9 cellular contexts compared by ENCODE assay signal in genomic region chr5:31273631-31274378, GRCh38.
A peak's percentile ranks its signal among the peaks of the same experiment; 100 is the strongest.
DNase-seq lines count a peak whose midpoint lies in the region; ATAC-seq, FAIRE-seq and TF ChIP-seq lines count a peak whose summit lies in the region.
"Had no signal": no experiment of that assay in that cellular context is flagged by ENCODE, and none has a peak within 500 bp of the region (broad histone marks: within the 10 kb centered on the region; RNA-seq: fewer than 3 reads in every experiment).

No MANE protein-coding gene starts in this region.

- POLR2A ChIA-PET in H1 (lab: Charles Lee; ENCODE audit: partially characterized antibody) = no interaction called here

- H3K27ac ChIP-seq in right cardiac atrium (ENCODE audit: low read length) (no peak overlapping the region), H1 (ENCODE audit: low read depth, low read length) (no peak overlapping the region), uterus (peak overlapping the region in 1 of 2 donors; percentile 39)

- H2BK15ac ChIP-seq in H1 (ENCODE audit: low read length) = no peak overlapping the region

- no peak overlapping the region for H2AK5ac ChIP-seq in H1 (ENCODE audit: low read depth, low read length)

- CTCF ChIA-PET in H1 (lab: Charles Lee; ENCODE audit: partially characterized antibody) = interaction anchor here (1.5 kb wide), 1 partner anchor 37 kb away, joined by 5 read pairs; no protein-coding TSS in a partner anchor

- FAIRE-seq in H1 (lab: Jason Lieb, UNC) = no peak

- no peak overlapping the region for H3K4me3 Mint-ChIP-seq in activated T-helper 2 cell treated with anti-CD3 and anti-CD28 coated beads, Interferon-gamma antibody, Interleukin-2, Interleukin-4, amounts not matched to agents 10 μg/mL and 5 μg/mL and 100 μg/mL, durations not matched to agents 14 hours and 24 hours and 36 hours (ENCODE audit: low read depth)

- H4K5ac ChIP-seq in H1 (ENCODE audit: insufficient read length, low read depth, low read length) = no peak overlapping the region

- no peak overlapping the region for H2BK5ac ChIP-seq in H1 (ENCODE audit: low read depth, low read length)

- no peak overlapping the region for H3K27ac Mint-ChIP-seq in activated T-helper 2 cell treated with anti-CD3 and anti-CD28 coated beads, Interferon-gamma antibody, Interleukin-2, Interleukin-4, amounts not matched to agents 10 μg/mL and 5 μg/mL and 100 μg/mL, durations not matched to agents 14 hours and 24 hours and 36 hours

- no peaks in the 10 kb centered on the region for H3K36me3 ChIP-seq in H1 (ENCODE audit: control insufficient read depth in 2 of 4, insufficient read depth in 4 of 4, low read length in 3 of 4)
- no peaks in the 10 kb centered on the region for H3K36me3 ChIP-seq in uterus

- TF ChIP-seq RAD21 in H1 (IDR thresholded peaks at IDR 0.05 in 1 of 2, conservative IDR thresholded peaks at IDR 0.05 in 1 of 2; ENCODE audit: low read depth in 2 of 2, low read length in 2 of 2) = no peak

- no peaks in the 10 kb centered on the region for H3K79me1 ChIP-seq in H1 (ENCODE audit: low read depth, low read length)

- no peak overlapping the region for H2BK12ac ChIP-seq in H1 (ENCODE audit: low read depth, low read length)

- WGBS in right cardiac atrium = 58% methylated on average over 8 of the region's 8 CpGs
- WGBS in H1 (ENCODE audit: extremely low coverage in 1 of 2, insufficient coverage in 1 of 2, insufficient read length in 1 of 2, insufficient replicate concordance in 2 of 2, low coverage in 1 of 2, low lambda C conversion rate in 2 of 2, missing lambda C conversion rate in 1 of 2), 2 experiments = 72% methylated on average over 8 of the region's 8 CpGs; no CpG with 5 or more reads in 1 of the 2 experiments

- H3K79me2 ChIP-seq in H1 (ENCODE audit: control insufficient read depth in 1 of 2, insufficient read depth in 2 of 2, low read length in 2 of 2) = no peaks in the 10 kb centered on the region

- H3K9ac ChIP-seq in H1 (replicated peaks in 1 of 4; ENCODE audit: extremely low read depth in 1 of 4, low read depth in 3 of 4, low read length in 3 of 4) = no peak overlapping the region

- no peaks in the 10 kb centered on the region for H3K36me3 Mint-ChIP-seq in activated T-helper 2 cell treated with anti-CD3 and anti-CD28 coated beads, Interferon-gamma antibody, Interleukin-2, Interleukin-4, amounts not matched to agents 10 μg/mL and 5 μg/mL and 100 μg/mL, durations not matched to agents 14 hours and 24 hours and 36 hours (ENCODE audit: low read depth)

- H3K4ac ChIP-seq in H1 (replicated peaks; ENCODE audit: insufficient read length, low read depth, low read length) = no peak overlapping the region

- no peaks in the 10 kb centered on the region for H3K27me3 Mint-ChIP-seq in activated T-helper 2 cell treated with anti-CD3 and anti-CD28 coated beads, Interferon-gamma antibody, Interleukin-2, Interleukin-4, amounts not matched to agents 10 μg/mL and 5 μg/mL and 100 μg/mL, durations not matched to agents 14 hours and 24 hours and 36 hours (ENCODE audit: low read depth)

- H3K14ac ChIP-seq in H1 (ENCODE audit: insufficient read length) = no peak overlapping the region

- no peak overlapping the region for H3K4me2 ChIP-seq in H1 (ENCODE audit: insufficient read depth in 1 of 2, low read depth in 2 of 2, low read length in 2 of 2)

- peak overlapping the region; percentile 70; the same call in 1 of the 2 replicates for H2AFZ ChIP-seq in H1 (ENCODE audit: low read length)

- H3K4me1 Mint-ChIP-seq in activated T-helper 2 cell treated with anti-CD3 and anti-CD28 coated beads, Interferon-gamma antibody, Interleukin-2, Interleukin-4, amounts not matched to agents 10 μg/mL and 5 μg/mL and 100 μg/mL, durations not matched to agents 14 hours and 24 hours and 36 hours (ENCODE audit: low read depth) = peaks cover 3% of the 10 kb centered on the region

- ATAC-seq in right cardiac atrium (no peak), Right ventricle myocardium superior (ENCODE audit: poor library complexity) (no peak), HG03175 (IDR thresholded peaks at IDR 0.05; ENCODE audit: unreplicated experiment) (peak; percentile 76), GM21423 (IDR thresholded peaks at IDR 0.05; ENCODE audit: unreplicated experiment) (no peak)

- no peak overlapping the region for H3K23ac ChIP-seq in H1 (ENCODE audit: insufficient read length)

- H3K18ac ChIP-seq in H1 (ENCODE audit: extremely low read depth, low read length) = no peak overlapping the region

- no peak for DNase-seq in right cardiac atrium
- DNase-seq in Right ventricle myocardium superior = no peak
- DNase-seq in H1 (ENCODE audit: low read depth in 1 of 2, low spot score in 2 of 2) = no peak
- DNase-seq in uterus = no peak
- no peak for DNase-seq in NCI-H526 treated with DMSO at 0.1 percent for 48 hours (lab: John Stamatoyannopoulos, UW)
- DNase-seq in activated T-helper 2 cell treated with anti-CD3 and anti-CD28 coated beads, Interferon-gamma antibody, Interleukin-2, Interleukin-4, amounts not matched to agents 10 μg/mL and 5 μg/mL and 100 μg/mL, durations not matched to agents 14 hours and 24 hours and 36 hours (ENCODE audit: low spot score) = no peak
- DNase-seq: NCI-H1092 had no signal

- H3K4me3 ChIP-seq in right cardiac atrium (ENCODE audit: low read length) (peak overlapping the region; percentile 65), H1 (ENCODE audit: extremely low read depth in 1 of 4, insufficient read depth in 2 of 4, low read depth in 3 of 4, low read length in 4 of 4) (no peak overlapping the region), uterus (peak overlapping the region; percentile 1 to 30)

- H4K20me1 ChIP-seq in H1 (replicated peaks in 1 of 2; ENCODE audit: control insufficient read depth in 1 of 2, insufficient read depth in 2 of 2, low read length in 2 of 2) = no peaks in the 10 kb centered on the region

- H4K8ac ChIP-seq in H1 (ENCODE audit: extremely low read depth, insufficient read depth, low read length) = no peak overlapping the region

- TF ChIP-seq EP300 in H1 (IDR thresholded peaks at IDR 0.05; ENCODE audit: borderline replicate concordance in 1 of 2, low read depth in 2 of 2, low read length in 2 of 2) = no peak

- TF ChIP-seq POLR2A in H1 (IDR thresholded peaks at IDR 0.05; ENCODE audit: control extremely low read depth in 1 of 2, low read depth in 2 of 2, low read length in 2 of 2) (no peak), uterus (IDR thresholded peaks at IDR 0.05) (no peak)

- H3K9me3 Mint-ChIP-seq in activated T-helper 2 cell treated with anti-CD3 and anti-CD28 coated beads, Interferon-gamma antibody, Interleukin-2, Interleukin-4, amounts not matched to agents 10 μg/mL and 5 μg/mL and 100 μg/mL, durations not matched to agents 14 hours and 24 hours and 36 hours = no peaks in the 10 kb centered on the region

- H3K9me3 ChIP-seq in right cardiac atrium (ENCODE audit: control insufficient read depth, low read length) (peaks cover 2% of the 10 kb centered on the region), H1 (ENCODE audit: insufficient read depth in 2 of 2, low read depth in 1 of 2, low read length in 1 of 2) (no peaks in the 10 kb centered on the region), uterus (no peaks in the 10 kb centered on the region)

- H3K27me3 ChIP-seq in right cardiac atrium (ENCODE audit: control insufficient read depth, insufficient read depth) (no peaks in the 10 kb centered on the region), H1 (replicated peaks in 1 of 4; ENCODE audit: control insufficient read depth in 3 of 4, extremely low read depth in 1 of 4, insufficient read depth in 3 of 4, low read length in 3 of 4) (no peaks in the 10 kb centered on the region), uterus (no peaks in the 10 kb centered on the region)

- TF ChIP-seq CTCF in H1 (IDR thresholded peaks at IDR 0.05; ENCODE audit: control extremely low read depth in 1 of 3, insufficient read depth in 1 of 3, low read depth in 1 of 3, low read length in 3 of 3) (no peak), uterus (IDR thresholded peaks at IDR 0.05) (no peak)

- no peak overlapping the region for H4K91ac ChIP-seq in H1 (replicated peaks; ENCODE audit: insufficient read length, low read length)

- intact Hi-C loops in right cardiac atrium (cut with DNase I) (no loop called here), Right ventricle myocardium superior (cut with DNase I) (no loop called here), uterus (cut with DNase I; ENCODE audit: low total_unique reads) (no loop called here)
- intact Hi-C loops in activated T-helper 2 cell treated with anti-CD3 and anti-CD28 coated beads, Interferon-gamma antibody, Interleukin-2, Interleukin-4, amounts not matched to agents 10 μg/mL and 5 μg/mL and 100 μg/mL, durations not matched to agents 14 hours and 24 hours and 36 hours (cut with micrococcal nuclease) = no loop called here

- H3K23me2 ChIP-seq in H1 (ENCODE audit: low read depth, low read length) = no peaks in the 10 kb centered on the region

- H3K4me1 ChIP-seq in right cardiac atrium (ENCODE audit: control insufficient read depth, insufficient read depth, low read length) (no peaks in the 10 kb centered on the region), H1 (replicated peaks in 1 of 4; ENCODE audit: control insufficient read depth in 3 of 4, insufficient read depth in 4 of 4, low read length in 3 of 4) (peaks cover 0 to 13% (median 6%) of the 10 kb centered on the region in 4 experiments; a peak in 3 of 7 replicates), uterus (no peaks in the 10 kb centered on the region)

- no peak overlapping the region for H2BK120ac ChIP-seq in H1 (replicated peaks; ENCODE audit: low read depth, low read length)

- no peak overlapping the region for H2BK20ac ChIP-seq in H1 (ENCODE audit: low read length)

- no peak overlapping the region for H3K56ac ChIP-seq in H1 (replicated peaks; ENCODE audit: insufficient read length, low read depth, low read length)

TF ChIP-seq in H1, 55 proteins besides CTCF, POLR2A, EP300 and RAD21:
- TF ChIP-seq KDM5A (IDR thresholded peaks at IDR 0.05; ENCODE audit: low read length) = no peak
- TF ChIP-seq KDM4A (IDR thresholded peaks at IDR 0.05; ENCODE audit: low read depth, low read length, severe bottlenecking) = no peak
- TF ChIP-seq FOSL1 (IDR thresholded peaks at IDR 0.05; ENCODE audit: insufficient read depth, low read depth, low read length) = no peak
- no peak for TF ChIP-seq EZH2 (IDR thresholded peaks at IDR 0.05; ENCODE audit: low read depth, low read length, severe bottlenecking)
- no peak for TF ChIP-seq RXRA (IDR thresholded peaks at IDR 0.05; ENCODE audit: insufficient read depth, low read depth, low read length)

Comparison
In these comparisons a context has a peak if more than half of its experiments do, and no peak if none do; other contexts are left out.
1. H3K4me3 ChIP-seq: peak in right cardiac atrium (single experiment) and uterus (2 of 2); none in H1 (0 of 4).